ENCODE assay signal across 28 cellular contexts in the genomic region with DNA sequence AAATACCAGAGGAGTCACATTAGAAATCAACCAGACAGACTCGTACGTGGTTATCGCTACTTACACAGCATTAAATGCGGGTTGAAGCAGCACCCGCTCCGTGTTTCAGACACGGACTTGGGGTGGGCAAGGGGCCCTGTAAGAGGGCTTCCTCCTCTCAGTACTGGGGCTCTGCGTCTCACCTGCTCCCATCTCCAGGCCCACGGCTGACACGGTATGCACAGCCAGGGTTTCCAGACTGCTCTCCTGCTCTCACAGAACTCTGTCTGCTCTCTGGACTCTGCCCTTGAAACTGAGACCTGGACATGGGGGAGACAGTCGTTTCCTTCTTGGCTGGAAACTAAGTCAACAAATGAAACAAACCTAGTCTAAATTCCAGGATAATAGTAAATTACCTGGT. TPM values are rescaled to one million over a fixed set of nuclear protein-coding genes. Genes with fewer than 3 reads are reported as not detected.
"Had no signal": no experiment of that assay in that cellular context is flagged by ENCODE, and none has a peak within 500 bp of the region (broad histone marks: within the 10 kb centered on the region; RNA-seq: fewer than 3 reads in every experiment).

No MANE protein-coding gene starts in this region.

- H3K4me3 Mint-ChIP-seq: activated CD8-positive, alpha-beta T cell treated with anti-CD3 and anti-CD28 coated beads, Interleukin-2, amount 10 ng/mL, durations not matched to agents 7 days and 5 days; activated naive CD4-positive, alpha-beta T cell treated with anti-CD3 and anti-CD28 coated beads for 36 hours; activated naive CD8-positive, alpha-beta T cell treated with anti-CD3 and anti-CD28 coated beads, Interleukin-2, amount 10 ng/mL, durations not matched to agents 7 days and 5 days; activated T-helper 17 cell treated with anti-CD3 and anti-CD28 coated beads, Interleukin-2, amount 50 U/mL, for 72 hours; endodermal cell; mesothelial cell of epicardium; naive thymus-derived CD8-positive, alpha-beta T cell; stimulated activated memory B cell treated with anti-CD40 and anti-IgM and Interleukin-4, amounts not matched to agents 10 μg/mL and 1 μg/mL and 100 μg/mL, for 72 hours had no signal

- DNase-seq: activated CD4-positive, alpha-beta T cell treated with anti-CD3 and anti-CD28 coated beads for 1 hour; activated CD4-positive, alpha-beta T cell treated with anti-CD3 and anti-CD28 coated beads, Interleukin-2, amount 50 U/mL, for 1 hour; activated CD8-positive, alpha-beta T cell treated with anti-CD3 and anti-CD28 coated beads, Interleukin-2, amount 10 ng/mL, durations not matched to agents 7 days and 5 days; activated naive CD4-positive, alpha-beta T cell treated with anti-CD3 and anti-CD28 coated beads for 36 hours; activated naive CD8-positive, alpha-beta T cell treated with anti-CD3 and anti-CD28 coated beads, Interleukin-2, amount 10 ng/mL, durations not matched to agents 7 days and 5 days; activated T-cell treated with anti-CD3 and anti-CD28 coated beads, Interleukin-2, amount 50 U/mL, for 1 hour; cortex of kidney; endodermal cell; foreskin melanocyte; hypothalamus; naive thymus-derived CD8-positive, alpha-beta T cell; ovary; psoas muscle; SK-N-SH; stimulated activated CD4-positive, alpha-beta T cell treated with anti-CD3 and anti-CD28 coated beads, Interleukin-15, amount 100 ng/mL, for 24 hours; stomach; transverse colon had no signal

- H3K9ac ChIP-seq: SK-N-SH had no signal

- H3K9me3 Mint-ChIP-seq: endodermal cell, mesothelial cell of epicardium had no signal

- H3K27me3 ChIP-seq: cardiac muscle cell, ovary, right atrium auricular region, stomach, suprapubic skin, transverse colon had no signal

- H3K36me3 ChIP-seq: ovary had no signal

- H3K4me1 Mint-ChIP-seq: activated naive CD8-positive, alpha-beta T cell treated with anti-CD3 and anti-CD28 coated beads, Interleukin-2, amount 10 ng/mL, durations not matched to agents 7 days and 5 days; activated T-helper 17 cell treated with anti-CD3 and anti-CD28 coated beads, Interleukin-2, amount 50 U/mL, for 72 hours; endodermal cell; mesothelial cell of epicardium; naive thymus-derived CD8-positive, alpha-beta T cell; stimulated activated memory B cell treated with anti-CD40 and anti-IgM and Interleukin-4, amounts not matched to agents 10 μg/mL and 1 μg/mL and 100 μg/mL, for 72 hours had no signal

- H3K4me3 ChIP-seq: cardiac muscle cell, lung, ovary, psoas muscle, right atrium auricular region, stomach, suprapubic skin, transverse colon had no signal

- H3K9me2 ChIP-seq: SK-N-SH had no signal

- H3K4me2 ChIP-seq: SK-N-SH had no signal

- H3K9me3 ChIP-seq: ovary, psoas muscle, SK-N-SH, transverse colon had no signal

- H3K27ac ChIP-seq: cardiac muscle cell, ovary, psoas muscle, right atrium auricular region, stomach, suprapubic skin, transverse colon, VCaP had no signal

- H3K27ac Mint-ChIP-seq: activated CD8-positive, alpha-beta T cell treated with anti-CD3 and anti-CD28 coated beads, Interleukin-2, amount 10 ng/mL, durations not matched to agents 7 days and 5 days; activated naive CD4-positive, alpha-beta T cell treated with anti-CD3 and anti-CD28 coated beads for 36 hours; activated naive CD8-positive, alpha-beta T cell treated with anti-CD3 and anti-CD28 coated beads, Interleukin-2, amount 10 ng/mL, durations not matched to agents 7 days and 5 days; activated T-helper 17 cell treated with anti-CD3 and anti-CD28 coated beads, Interleukin-2, amount 50 U/mL, for 72 hours; endodermal cell; mesothelial cell of epicardium; naive thymus-derived CD8-positive, alpha-beta T cell; stimulated activated memory B cell treated with anti-CD40 and anti-IgM and Interleukin-4, amounts not matched to agents 10 μg/mL and 1 μg/mL and 100 μg/mL, for 72 hours had no signal

- FAIRE-seq: urothelium cell line had no signal

- H3K27me3 Mint-ChIP-seq: activated naive CD8-positive, alpha-beta T cell treated with anti-CD3 and anti-CD28 coated beads, Interleukin-2, amount 10 ng/mL, durations not matched to agents 7 days and 5 days; activated T-helper 17 cell treated with anti-CD3 and anti-CD28 coated beads, Interleukin-2, amount 50 U/mL, for 72 hours; naive thymus-derived CD8-positive, alpha-beta T cell; stimulated activated memory B cell treated with anti-CD40 and anti-IgM and Interleukin-4, amounts not matched to agents 10 μg/mL and 1 μg/mL and 100 μg/mL, for 72 hours had no signal

- H3K4me1 ChIP-seq: psoas muscle, right atrium auricular region, stomach, suprapubic skin, transverse colon had no signal

RNA-seq across cellular contexts. Expression of gene RASGEF1C, which starts 24.7 kb away (rescaled TPM):
- total RNA-seq: activated CD8-positive, alpha-beta T cell treated with anti-CD3 and anti-CD28 coated beads, Interleukin-2, amount 10 ng/mL, durations not matched to agents 7 days and 5 days; activated naive CD4-positive, alpha-beta T cell treated with anti-CD3 and anti-CD28 coated beads for 36 hours; activated naive CD8-positive, alpha-beta T cell treated with anti-CD3 and anti-CD28 coated beads, Interleukin-2, amount 10 ng/mL, durations not matched to agents 7 days and 5 days; activated T-helper 17 cell treated with anti-CD3 and anti-CD28 coated beads, Interleukin-2, amount 50 U/mL, for 72 hours; epithelial cell of proximal tubule; naive thymus-derived CD8-positive, alpha-beta T cell; psoas muscle; T-helper 2 cell treated with Interferon-gamma antibody and Interleukin-4, amounts not matched to agents 100 ng/mL and 5 ng/mL, for 36 hours had no signal
- polyA plus RNA-seq: naive thymus-derived CD8-positive, alpha-beta T cell; SK-N-SH had no signal
